ENCODE assay signal across 8 cellular contexts in genomic region chr5:86968311-86968753, GRCh38.
A peak's percentile ranks its signal among the peaks of the same experiment; 100 is the strongest.
DNase-seq lines count a peak whose midpoint lies in the region; ATAC-seq and TF ChIP-seq lines count a peak whose summit lies in the region.

No MANE protein-coding gene starts in this region.

- peak; percentile 53 for DNase-seq in Ammon's horn (ENCODE audit: low spot score)
- peak; percentile 10 for DNase-seq in HK-2 (ENCODE audit: unreplicated experiment)
- DNase-seq in SK-MEL-5 (ENCODE audit: low read depth, low spot score) = peak; percentile 90
- DNase-seq in foreskin keratinocyte = peak in 1 of 2 donors; percentile 36
- peak; percentile 27 for DNase-seq in retinal pigment epithelial cell (ENCODE audit: low read depth)
- no peak for DNase-seq in ecto neural progenitor cell (ENCODE audit: low spot score)
- no peak for DNase-seq in HuH-7.5 (ENCODE audit: low spot score)

- in situ Hi-C loops in SK-MEL-5 (cut with HindIII; ENCODE audit: low pct_unique_long_range_greater_than_20kb, low sequenced_read_pairs) = no loop called here

- no peaks in the 10 kb centered on the region for H3K27me3 ChIP-seq in foreskin keratinocyte

- ATAC-seq in foreskin keratinocyte = peak; percentile 28
- no peak for ATAC-seq in HG03565 (IDR thresholded peaks at IDR 0.05; ENCODE audit: unreplicated experiment)

- TF ChIP-seq CTCF in foreskin keratinocyte (conservative IDR thresholded peaks at IDR 0.05) = peak; percentile 65
- peak; percentile 25 for TF ChIP-seq CTCF in retinal pigment epithelial cell (conservative IDR thresholded peaks at IDR 0.05; ENCODE audit: low read depth, low read length)

- H3K4me3 ChIP-seq in retinal pigment epithelial cell (ENCODE audit: low read length) = no peak overlapping the region

- no peaks in the 10 kb centered on the region for H3K4me1 ChIP-seq in foreskin keratinocyte

- no peak overlapping the region for H3K27ac ChIP-seq in foreskin keratinocyte

Comparison
In these comparisons a context has a peak if more than half of its experiments do, and no peak if none do; other contexts are left out.
1. DNase-seq: peak in Ammon's horn (single experiment), HK-2 (single experiment), SK-MEL-5 (single experiment) and retinal pigment epithelial cell (single experiment); none in ecto neural progenitor cell (single experiment) and HuH-7.5 (single experiment).